Comparison of ENCODE assay signal across 19 cellular contexts in genomic region chr21:43023175-43023574, GRCh38. TPM values are rescaled to one million over a fixed set of nuclear protein-coding genes. Genes with fewer than 3 reads are reported as not detected.
DNase-seq lines count a peak whose midpoint lies in the region; ATAC-seq and TF ChIP-seq lines count a peak whose summit lies in the region.
"Had no signal": no experiment of that assay in that cellular context is flagged by ENCODE, and none has a peak within 500 bp of the region (broad histone marks: within the 10 kb centered on the region; RNA-seq: fewer than 3 reads in every experiment).

No MANE protein-coding gene starts in this region.

- H3K4me2 ChIP-seq in BLaER1 treated with 17β-estradiol and CSF1 and Interleukin-3, amounts not matched to agents 10 nM and 100 nM = peak overlapping the region in 7 of 11 experiments; percentile 3 to 71 (median 66); a peak in 5 of 22 replicates

- H3K36me3 ChIP-seq in BLaER1 treated with 17β-estradiol and CSF1 and Interleukin-3, amounts not matched to agents 10 nM and 100 nM = peaks cover 39 to 98% (median 61%) of the 10 kb centered on the region in 11 experiments
- no peaks in the 10 kb centered on the region for H3K36me3 ChIP-seq in testis (ENCODE audit: low read depth, missing control alignments)
- peaks cover 26% of the 10 kb centered on the region for H3K36me3 ChIP-seq in BE2C

- POLR2A ChIA-PET in WTC11 (lab: Charles Lee) = no interaction called here

- peaks cover 0 to 63% (median 37%) of the 10 kb centered on the region in 10 experiments; a peak in 16 of 20 replicates for H3K4me1 ChIP-seq in BLaER1 treated with 17β-estradiol and CSF1 and Interleukin-3, amounts not matched to agents 10 nM and 100 nM
- H3K4me1 ChIP-seq in testis (peaks cover 12% of the 10 kb centered on the region), BE2C (no peaks in the 10 kb centered on the region)

- no peak for ATAC-seq in WTC11
- ATAC-seq in GM18517 (IDR thresholded peaks at IDR 0.05; ENCODE audit: unreplicated experiment) = no peak

- TF ChIP-seq CTCF in WTC11 (IDR thresholded peaks at IDR 0.05) (no peak), testis (IDR thresholded peaks at IDR 0.05) (no peak), BE2C (IDR thresholded peaks at IDR 0.05; ENCODE audit: low read depth, low read length) (no peak)

- H3K4me3 Mint-ChIP-seq in WTC11 = no peak overlapping the region
- H3K4me3 Mint-ChIP-seq: B cell; CD14-positive monocyte; CD4-positive, alpha-beta memory T cell; IgD-negative memory B cell had no signal

- no peaks in the 10 kb centered on the region for H3K9me3 ChIP-seq in BLaER1 treated with 17β-estradiol and CSF1 and Interleukin-3, amounts not matched to agents 10 nM and 100 nM (replicated peaks in 1 of 11)
- H3K9me3 ChIP-seq in testis = no peaks in the 10 kb centered on the region
- no peaks in the 10 kb centered on the region for H3K9me3 ChIP-seq in BE2C

- intact Hi-C loops in testis (cut with DNase I; ENCODE audit: low total_unique reads) = no loop called here

- DNase-seq in WTC11 (ENCODE audit: low spot score) (no peak), iris pigment epithelial cell (ENCODE audit: low read depth) (peak; percentile 40), testis (peak; percentile 63), putamen (ENCODE audit: low spot score) (no peak), foreskin melanocyte (no peak), BE2C (no peak)
- DNase-seq: 8988T; CD4-positive, alpha-beta memory T cell; DMS153; DMS79; GDM1; HCEC 1CT; KBM-7 had no signal

- 0 out of 2 replicates have a peak overlapping the region, but pooled peaks have one; percentile 25 for H3K27ac Mint-ChIP-seq in WTC11
- H3K27ac Mint-ChIP-seq: B cell had no signal

- H3K27me3 ChIP-seq in BLaER1 treated with 17β-estradiol and CSF1 and Interleukin-3, amounts not matched to agents 10 nM and 100 nM = peaks cover 0 to 5% (median 0%) of the 10 kb centered on the region in 11 experiments; a peak in 1 of 22 replicates
- H3K27me3 ChIP-seq in testis (no peaks in the 10 kb centered on the region), BE2C (no peaks in the 10 kb centered on the region)

- no peak overlapping the region for H3K9ac ChIP-seq in BLaER1 treated with 17β-estradiol and CSF1 and Interleukin-3, amounts not matched to agents 10 nM and 100 nM

- no peak overlapping the region for H3K27ac ChIP-seq in BLaER1 treated with 17β-estradiol and CSF1 and Interleukin-3, amounts not matched to agents 10 nM and 100 nM
- H3K27ac ChIP-seq in testis = peak overlapping the region; percentile 3 to 82
- H3K27ac ChIP-seq: HL-60 had no signal

- CTCF ChIA-PET in WTC11 (lab: Charles Lee) = no interaction called here

- no peaks in the 10 kb centered on the region for H3K27me3 Mint-ChIP-seq in WTC11 (ENCODE audit: low read depth)
- H3K27me3 Mint-ChIP-seq: B cell; CD4-positive, alpha-beta memory T cell; IgD-negative memory B cell had no signal

- no peaks in the 10 kb centered on the region for H3K9me3 Mint-ChIP-seq in WTC11
- H3K9me3 Mint-ChIP-seq: CD14-positive monocyte; CD4-positive, alpha-beta memory T cell; IgD-negative memory B cell had no signal

- no peak overlapping the region for H3K4me3 ChIP-seq in BLaER1 treated with 17β-estradiol and CSF1 and Interleukin-3, amounts not matched to agents 10 nM and 100 nM
- H3K4me3 ChIP-seq in testis = no peak overlapping the region
- H3K4me3 ChIP-seq in BE2C (ENCODE audit: low read depth, low read length) = no peak overlapping the region

- no peak for TF ChIP-seq POLR2A in testis (IDR thresholded peaks at IDR 0.05)

- 0 out of 2 replicates have a peak, but pooled peaks cover 4% of the 10 kb centered on the region for H3K4me1 Mint-ChIP-seq in WTC11
- H3K4me1 Mint-ChIP-seq: CD14-positive monocyte; CD4-positive, alpha-beta memory T cell had no signal

- 52 to 59% methylated on average over 8 of the region's 8 CpGs for WGBS in testis, 2 donors

- H4K20me1 ChIP-seq in BLaER1 treated with 17β-estradiol and CSF1 and Interleukin-3, amounts not matched to agents 10 nM and 100 nM = peaks cover 0 to 37% (median 13%) of the 10 kb centered on the region in 11 experiments; a peak in 10 of 22 replicates

- H3K36me3 Mint-ChIP-seq in WTC11 = peaks cover 65% of the 10 kb centered on the region

TF ChIP-seq in WTC11, 78 proteins besides CTCF, POLR2A, EP300 and RAD21 (continues in another document):
- TF ChIP-seq RORB (CRISPR knock-in tag; IDR thresholded peaks at IDR 0.05) (no peak), GRHL2 (CRISPR knock-in tag; IDR thresholded peaks at IDR 0.05; ENCODE audit: insufficient replicate concordance, severe bottlenecking) (no peak), ZNF425 (CRISPR knock-in tag; conservative IDR thresholded peaks at IDR 0.05) (no peak), SMAD3 (CRISPR knock-in tag; IDR thresholded peaks at IDR 0.05; ENCODE audit: borderline replicate concordance) (no peak), TCF7 (CRISPR knock-in tag; IDR thresholded peaks at IDR 0.05; ENCODE audit: low read depth) (no peak), ZNF532 (CRISPR knock-in tag; IDR thresholded peaks at IDR 0.05; ENCODE audit: borderline replicate concordance) (no peak), PREB (CRISPR knock-in tag; IDR thresholded peaks at IDR 0.05; ENCODE audit: borderline replicate concordance) (no peak), IRF2 (CRISPR knock-in tag; IDR thresholded peaks at IDR 0.05; ENCODE audit: borderline replicate concordance, low read depth) (no peak), MAX (CRISPR knock-in tag; IDR thresholded peaks at IDR 0.05) (no peak), ZNF416 (CRISPR knock-in tag; IDR thresholded peaks at IDR 0.05) (no peak)

RNA-seq across cellular contexts. Expression of gene PKNOX1, which starts 48.8 kb away (rescaled TPM):
- total RNA-seq in WTC11 (2021) (21.2 to 25.2 TPM (median 23.0 TPM) in 3 replicates), testis (10 to 100 TPM; 22.1 to 38.8 TPM)
- polyA plus RNA-seq in testis (ENCODE audit: insufficient read depth, low read depth, low replicate concordance) = 82.5 TPM
- 22.4 TPM for polyA plus RNA-seq in BE2C (2012; ENCODE audit: insufficient read depth, insufficient read length, low read depth)

RNA-seq across cellular contexts. Expression of gene CBS, which starts 52.5 kb away (rescaled TPM):
- total RNA-seq in WTC11 (2021) (582 to 844 TPM (median 591 TPM) in 3 replicates), testis (10 to 100 TPM in 1 of 2 donors, 1 to 10 TPM in 1; 8.0 to 37.2 TPM)
- polyA plus RNA-seq in testis (ENCODE audit: insufficient read depth, low read depth, low replicate concordance) = 5.4 TPM
- 249 TPM for polyA plus RNA-seq in BE2C (2012; ENCODE audit: insufficient read depth, insufficient read length, low read depth)
- polyA plus RNA-seq: CD14-positive monocyte; CD4-positive, alpha-beta memory T cell; IgD-negative memory B cell had no signal

Comparison
In these comparisons a context has a peak if more than half of its experiments do, and no peak if none do; other contexts are left out.
1. H3K27ac ChIP-seq: peak in testis (2 of 2); none in BLaER1 treated with 17β-estradiol and CSF1 and Interleukin-3, amounts not matched to agents 10 nM and 100 nM (0 of 11).
2. DNase-seq: peak in iris pigment epithelial cell (single experiment) and testis (single experiment); none in WTC11 (single experiment), putamen (single experiment), foreskin melanocyte (single experiment) and BE2C (single experiment).
3. RNA of gene CBS, which starts 52.5 kb away (total RNA-seq): 582 to 844 TPM in WTC11; 8.0 to 37.2 TPM in testis; every median in the first group is over 10 times any median in the second.